In the genomic region with DNA sequence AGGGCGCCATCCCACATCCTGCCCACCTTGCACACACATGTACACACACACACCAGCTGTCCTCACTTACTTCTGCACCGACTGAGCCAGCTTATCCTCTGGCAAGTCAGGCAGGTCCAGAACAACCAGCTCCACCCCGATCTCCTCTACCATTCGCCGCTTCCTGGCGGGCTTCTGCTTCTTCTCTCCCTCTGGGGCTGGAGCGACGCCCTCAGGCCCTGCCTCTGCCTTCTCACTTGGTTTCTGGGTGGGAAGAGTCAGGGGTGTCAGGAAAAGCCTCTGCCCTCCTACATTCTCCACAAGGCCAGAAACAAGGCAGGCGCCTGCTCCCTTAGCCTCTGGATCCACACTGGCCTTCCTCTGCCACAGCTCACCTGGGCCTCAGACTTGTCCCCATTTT, we compare ENCODE assay signal across 1 cellular context.
TF ChIP-seq lines count a peak whose summit lies in the region.

No MANE protein-coding gene starts in this region.

TF ChIP-seq in K562, 482 proteins besides CTCF, POLR2A, EP300 and RAD21:
- peak; percentile 65; the same call in 1 of the 2 replicates for TF ChIP-seq RBFOX2 (IDR thresholded peaks at IDR 0.05; ENCODE audit: low read depth, low read length)
- no peak for TF ChIP-seq ZNF165 (CRISPR knock-in tag; IDR thresholded peaks at IDR 0.05; ENCODE audit: borderline replicate concordance)
- TF ChIP-seq ZZZ3 (IDR thresholded peaks at IDR 0.05): no peak
